8 cellular contexts compared by ENCODE assay signal in the genomic region with DNA sequence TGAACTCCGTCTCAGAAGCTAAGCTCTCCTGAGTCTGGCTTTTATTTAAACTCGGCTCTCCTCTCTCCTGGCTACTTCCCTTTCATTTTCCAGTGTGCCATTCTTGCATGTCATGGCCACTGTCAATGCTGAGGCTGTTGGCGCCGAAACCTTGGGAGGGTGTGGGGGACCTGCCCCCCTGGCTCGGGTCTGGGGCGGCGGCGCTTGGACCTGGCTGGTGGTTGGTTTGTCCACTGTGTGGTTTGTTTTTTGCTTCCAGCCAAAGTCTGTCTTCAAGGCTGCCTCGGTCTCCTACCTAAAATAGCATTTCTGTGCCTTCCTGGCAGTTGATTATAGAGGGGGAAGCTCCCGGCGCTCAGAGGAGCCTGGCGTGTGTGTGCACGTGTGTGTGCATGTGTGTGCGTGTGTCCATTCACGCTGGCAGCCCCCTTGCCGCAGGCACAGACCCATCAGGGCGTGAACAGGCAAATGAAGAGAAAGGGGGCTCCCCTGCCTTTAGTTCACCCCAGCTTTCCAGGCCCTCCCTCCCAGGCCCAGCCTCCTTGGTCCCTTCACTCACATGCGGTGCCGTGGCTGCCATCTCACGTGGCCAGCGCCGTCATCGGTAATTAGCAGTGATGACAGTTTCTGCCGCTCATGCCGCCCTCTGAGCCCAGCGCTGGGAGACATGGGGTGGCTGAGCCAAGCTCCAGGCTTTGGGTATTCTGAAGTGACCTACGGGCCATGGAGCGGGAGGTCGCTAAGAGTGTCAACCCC.
DNase-seq lines count a peak whose midpoint lies in the region; ATAC-seq and TF ChIP-seq lines count a peak whose summit lies in the region.

No MANE protein-coding gene starts in this region.

- H3K9me3 ChIP-seq in effector memory CD4-positive, alpha-beta T cell (ENCODE audit: control insufficient read depth, low read length): no peaks in the 10 kb centered on the region

- ATAC-seq in GM18870 (IDR thresholded peaks at IDR 0.05; ENCODE audit: unreplicated experiment): no peak

- peak overlapping the region; percentile 94 for H3K4me3 ChIP-seq in GM12865 (ENCODE audit: low read depth, low read length)
- peak overlapping the region; percentile 62 to 84 for H3K4me3 ChIP-seq in cardiac fibroblast (replicated peaks in 1 of 2; ENCODE audit: low read depth in 2 of 2, low read length in 2 of 2)
- H3K4me3 ChIP-seq in effector memory CD4-positive, alpha-beta T cell (ENCODE audit: insufficient read depth, low read depth, low read length, poor library complexity, severe bottlenecking): no peak overlapping the region

- TF ChIP-seq CTCF in GM12865 (IDR thresholded peaks at IDR 0.05; ENCODE audit: insufficient read depth, low read depth, low read length, missing control alignments) (no peak), cardiac fibroblast (IDR thresholded peaks at IDR 0.05; ENCODE audit: low read depth, low read length) (no peak), nephron (IDR thresholded peaks at IDR 0.05; ENCODE audit: unreplicated experiment in 3 of 3) (no peak), progenitor cell of endocrine pancreas (IDR thresholded peaks at IDR 0.05; ENCODE audit: unreplicated experiment) (no peak)

- H3K4me1 Mint-ChIP-seq in nephron (peaks cover 79% of the 10 kb centered on the region), progenitor cell of endocrine pancreas (ENCODE audit: low read depth) (peaks cover 15% of the 10 kb centered on the region)

- H3K27ac ChIP-seq in effector memory CD4-positive, alpha-beta T cell (ENCODE audit: insufficient read depth, low read length, poor library complexity, severe bottlenecking): no peak overlapping the region

- H3K27ac Mint-ChIP-seq in nephron (peak overlapping the region; percentile 39 to 91 (median 85)), progenitor cell of endocrine pancreas (no peak overlapping the region)

- DNase-seq in GM12865 (ENCODE audit: low read depth): peak; percentile 89
- peak; percentile 39 for DNase-seq in MV-4-11 (lab: John Stamatoyannopoulos, UW)
- peak; percentile 42 to 64 for DNase-seq in cardiac fibroblast (ENCODE audit: low read depth in 2 of 2)
- no peak for DNase-seq in NCI-H1048 (lab: John Stamatoyannopoulos, UW)
- no peak for DNase-seq in progenitor cell of endocrine pancreas (ENCODE audit: low spot score, unreplicated experiment)
- DNase-seq in effector memory CD4-positive, alpha-beta T cell: no peak

- H3K4me3 Mint-ChIP-seq in nephron (peak overlapping the region; percentile 34 to 72 (median 57)), progenitor cell of endocrine pancreas (ENCODE audit: low read depth) (no peak overlapping the region)

- H3K4me1 ChIP-seq in effector memory CD4-positive, alpha-beta T cell (ENCODE audit: control insufficient read depth, insufficient read depth, low read length, poor library complexity, severe bottlenecking): peaks cover 39% of the 10 kb centered on the region

- no peaks in the 10 kb centered on the region for H3K27me3 ChIP-seq in effector memory CD4-positive, alpha-beta T cell (replicated peaks; ENCODE audit: control insufficient read depth, insufficient read depth, low read length, poor library complexity, severe bottlenecking)

- H3K27me3 Mint-ChIP-seq in nephron (ENCODE audit: low read depth) (no peaks in the 10 kb centered on the region), progenitor cell of endocrine pancreas (no peaks in the 10 kb centered on the region)

- H3K36me3 Mint-ChIP-seq in nephron (ENCODE audit: low read depth) (no peaks in the 10 kb centered on the region), progenitor cell of endocrine pancreas (ENCODE audit: insufficient read depth) (no peaks in the 10 kb centered on the region)

- no peaks in the 10 kb centered on the region for H3K36me3 ChIP-seq in effector memory CD4-positive, alpha-beta T cell (ENCODE audit: control insufficient read depth, insufficient read depth, low read length)

- H3K9me3 Mint-ChIP-seq in nephron: no peaks in the 10 kb centered on the region
- H3K9me3 Mint-ChIP-seq in progenitor cell of endocrine pancreas (ENCODE audit: low read depth): no peaks in the 10 kb centered on the region

Comparison
In these comparisons a context has a peak if more than half of its experiments do, and no peak if none do; other contexts are left out.
1. DNase-seq: peak in GM12865 (single experiment), MV-4-11 (single experiment) and cardiac fibroblast (2 of 2); none in NCI-H1048 (single experiment), progenitor cell of endocrine pancreas (single experiment) and effector memory CD4-positive, alpha-beta T cell (0 of 3).